ENCODE assay signal across 24 cellular contexts in the genomic region with DNA sequence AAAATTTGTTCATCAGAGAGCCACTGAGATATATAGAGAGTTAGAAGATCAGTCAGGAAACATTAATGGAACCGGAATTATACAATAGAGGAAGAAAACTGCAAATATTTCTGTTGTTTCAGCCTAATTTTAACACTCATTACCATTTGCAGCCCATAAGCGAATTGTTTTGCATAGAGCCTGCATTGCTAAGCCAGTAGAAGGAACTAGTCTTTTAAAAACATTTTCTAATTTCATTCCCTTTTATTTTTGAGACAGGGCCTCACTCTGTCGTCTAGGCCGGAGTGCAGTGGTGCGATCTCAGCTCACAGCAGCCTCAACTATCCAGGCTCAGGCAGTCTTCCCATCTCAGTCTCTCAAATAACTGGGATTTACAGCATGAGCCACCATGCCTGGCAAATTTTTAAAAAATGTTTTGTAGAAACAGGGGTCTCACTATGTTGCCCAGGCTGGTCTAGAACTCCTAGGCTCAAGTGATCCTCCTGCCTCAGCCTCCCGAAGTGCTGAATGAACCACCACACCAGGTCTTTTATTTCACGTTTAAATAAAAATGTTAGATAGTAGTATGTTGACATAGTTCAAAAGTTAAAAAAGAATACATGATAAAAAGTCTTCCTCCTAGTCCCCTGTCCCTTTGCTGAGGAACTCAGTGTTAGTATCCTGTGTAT. TPM values are rescaled to one million over a fixed set of nuclear protein-coding genes. Genes with fewer than 3 reads are reported as not detected.
A peak's percentile ranks its signal among the peaks of the same experiment; 100 is the strongest.
DNase-seq lines count a peak whose midpoint lies in the region; ATAC-seq and TF ChIP-seq lines count a peak whose summit lies in the region.
"Had no signal": no experiment of that assay in that cellular context is flagged by ENCODE, and none has a peak within 500 bp of the region (broad histone marks: within the 10 kb centered on the region; RNA-seq: fewer than 3 reads in every experiment).

No MANE protein-coding gene starts in this region.

- peaks cover 72% of the 10 kb centered on the region for H3K4me1 Mint-ChIP-seq in activated B cell treated with CpG ODN at 0.5 μM for 24 hours
- H3K4me1 Mint-ChIP-seq in progenitor cell of endocrine pancreas (ENCODE audit: low read depth) = peaks cover 32% of the 10 kb centered on the region
- no peaks in the 10 kb centered on the region for H3K4me1 Mint-ChIP-seq in CD4-positive, alpha-beta T cell (ENCODE audit: low read depth)
- H3K4me1 Mint-ChIP-seq: CD4-positive, alpha-beta memory T cell had no signal

- TF ChIP-seq CTCF in activated B cell treated with CpG ODN at 0.5 μM for 24 hours (IDR thresholded peaks at IDR 0.05) (no peak), progenitor cell of endocrine pancreas (IDR thresholded peaks at IDR 0.05; ENCODE audit: unreplicated experiment) (no peak), GM10266 (IDR thresholded peaks at IDR 0.05; ENCODE audit: control insufficient read depth, insufficient read depth, low read depth, missing control alignments) (no peak)
- no peak for TF ChIP-seq CTCF in CD4-positive, alpha-beta T cell (IDR thresholded peaks at IDR 0.05)

- no peaks in the 10 kb centered on the region for H3K27me3 Mint-ChIP-seq in activated B cell treated with CpG ODN at 0.5 μM for 24 hours
- no peaks in the 10 kb centered on the region for H3K27me3 Mint-ChIP-seq in progenitor cell of endocrine pancreas
- no peaks in the 10 kb centered on the region for H3K27me3 Mint-ChIP-seq in CD4-positive, alpha-beta T cell
- H3K27me3 Mint-ChIP-seq: CD4-positive, alpha-beta memory T cell; stimulated activated naive CD8-positive, alpha-beta T cell treated with anti-CD3 and anti-CD28 coated beads, Interleukin-15, Interleukin-2, amounts not matched to agents 100 ng/mL and 50 ng/mL, for 24 hours; T-helper 17 cell had no signal

- H3K27ac Mint-ChIP-seq in activated B cell treated with CpG ODN at 0.5 μM for 24 hours (peak overlapping the region; percentile 85), progenitor cell of endocrine pancreas (peak overlapping the region; percentile 70)
- no peak overlapping the region for H3K27ac Mint-ChIP-seq in CD4-positive, alpha-beta T cell
- H3K27ac Mint-ChIP-seq: stimulated activated naive CD8-positive, alpha-beta T cell treated with anti-CD3 and anti-CD28 coated beads, Interleukin-15, Interleukin-2, amounts not matched to agents 100 ng/mL and 50 ng/mL, for 24 hours had no signal

- POLR2A ChIA-PET in activated B cell treated with CpG ODN at 0.5 μM for 24 hours (lab: Charles Lee) = interaction anchor here (0.6 to 0.7 kb wide), 2 partner anchors 32 to 130 kb away, joined by 3 read pairs; no protein-coding TSS in a partner anchor
- POLR2A ChIA-PET in CD4-positive, alpha-beta T cell (lab: Charles Lee) = no interaction called here

- no peak overlapping the region for H3K27ac ChIP-seq in CD4-positive, alpha-beta T cell (ENCODE audit: low read depth, low read length)
- H3K27ac ChIP-seq: body of pancreas, vagina had no signal

- H3K4me3 Mint-ChIP-seq in activated B cell treated with CpG ODN at 0.5 μM for 24 hours = peak overlapping the region; percentile 21
- no peak overlapping the region for H3K4me3 Mint-ChIP-seq in progenitor cell of endocrine pancreas (ENCODE audit: low read depth)
- no peak overlapping the region for H3K4me3 Mint-ChIP-seq in CD4-positive, alpha-beta T cell
- H3K4me3 Mint-ChIP-seq: CD4-positive, alpha-beta memory T cell; stimulated activated naive CD8-positive, alpha-beta T cell treated with anti-CD3 and anti-CD28 coated beads, Interleukin-15, Interleukin-2, amounts not matched to agents 100 ng/mL and 50 ng/mL, for 24 hours; T-helper 17 cell had no signal

- intact Hi-C loops in activated B cell treated with CpG ODN at 0.5 μM for 24 hours (cut with micrococcal nuclease) = no loop called here
- intact Hi-C loops in CD4-positive, alpha-beta T cell (cut with DNase I, micrococcal nuclease) = no loop called here

- no peaks in the 10 kb centered on the region for H3K9me3 ChIP-seq in CD4-positive, alpha-beta T cell (ENCODE audit: control insufficient read depth, low read length)
- H3K9me3 ChIP-seq: body of pancreas, SK-N-SH, vagina had no signal

- H3K9me3 Mint-ChIP-seq in activated B cell treated with CpG ODN at 0.5 μM for 24 hours (no peaks in the 10 kb centered on the region), progenitor cell of endocrine pancreas (ENCODE audit: low read depth) (no peaks in the 10 kb centered on the region)
- no peaks in the 10 kb centered on the region for H3K9me3 Mint-ChIP-seq in CD4-positive, alpha-beta T cell
- H3K9me3 Mint-ChIP-seq: CD4-positive, alpha-beta memory T cell; stimulated activated naive CD8-positive, alpha-beta T cell treated with anti-CD3 and anti-CD28 coated beads, Interleukin-15, Interleukin-2, amounts not matched to agents 100 ng/mL and 50 ng/mL, for 24 hours had no signal

- no peaks in the 10 kb centered on the region for H3K27me3 ChIP-seq in CD4-positive, alpha-beta T cell (ENCODE audit: control insufficient read depth, insufficient read depth, low read length)
- H3K27me3 ChIP-seq: body of pancreas, vagina had no signal

- DNase-seq in activated B cell treated with CpG ODN at 0.5 μM for 24 hours = no peak
- DNase-seq in progenitor cell of endocrine pancreas (ENCODE audit: low spot score, unreplicated experiment) = no peak
- DNase-seq in CD4-positive, alpha-beta T cell = no peak
- DNase-seq in GM10266 (ENCODE audit: extremely low spot score) = no peak
- no peak for DNase-seq in NCI-H2107 treated with DMSO at 0.1 percent for 48 hours (lab: John Stamatoyannopoulos, UW; ENCODE audit: unreplicated experiment)
- DNase-seq: activated gamma-delta T cell treated with Interleukin-2 at 50 U/mL for 16 hours; body of pancreas; CD4-positive, alpha-beta memory T cell; cerebellar nuclear complex; EL; H7; NCI-H1105 treated with DMSO at 0.1 percent for 48 hours; NCI-H2029 treated with DMSO at 0.1 percent for 48 hours; NCI-H2227 treated with DMSO at 0.1 percent for 48 hours; NCI-H526 treated with DMSO at 0.1 percent for 48 hours; occipital lobe; SK-N-SH; T-helper 17 cell had no signal

- H3K36me3 Mint-ChIP-seq in activated B cell treated with CpG ODN at 0.5 μM for 24 hours (ENCODE audit: low read depth) (no peaks in the 10 kb centered on the region), progenitor cell of endocrine pancreas (ENCODE audit: insufficient read depth) (peaks cover 6% of the 10 kb centered on the region)
- no peaks in the 10 kb centered on the region for H3K36me3 Mint-ChIP-seq in CD4-positive, alpha-beta T cell (ENCODE audit: low read depth)
- H3K36me3 Mint-ChIP-seq: CD4-positive, alpha-beta memory T cell had no signal

- CTCF ChIA-PET in activated B cell treated with CpG ODN at 0.5 μM for 24 hours (lab: Charles Lee) = no interaction called here
- CTCF ChIA-PET in CD4-positive, alpha-beta T cell (lab: Charles Lee) = interaction anchor here (0.6 kb wide), 1 partner anchor 30 kb away, joined by 7 read pairs; no protein-coding TSS in a partner anchor

- ATAC-seq in GM19324 (IDR thresholded peaks at IDR 0.05; ENCODE audit: low FRiP score, unreplicated experiment) (peak; percentile 76), HG03442 (IDR thresholded peaks at IDR 0.05; ENCODE audit: unreplicated experiment) (peak; percentile 37), activated B cell treated with CpG ODN at 0.5 μM for 24 hours (ENCODE audit: low read depth) (peak; percentile 14), HG03439 (IDR thresholded peaks at IDR 0.05; ENCODE audit: unreplicated experiment) (no peak)
- no peak for ATAC-seq in CD4-positive, alpha-beta T cell (ENCODE audit: poor library complexity)
- ATAC-seq: body of pancreas, left lobe of liver, T-helper 17 cell had no signal

RNA-seq across cellular contexts. Expression of a gene that starts 25.3 kb away (rescaled TPM):
- total RNA-seq in activated B cell treated with CpG ODN at 0.5 μM for 24 hours = 27.2 and 27.4 TPM in 2 replicates
- total RNA-seq in progenitor cell of endocrine pancreas = 127 and 133 TPM in 2 replicates
- 1 to 10 TPM; 1.2 to 1.5 TPM for total RNA-seq in CD4-positive, alpha-beta T cell

Comparison
In these comparisons a context has a peak if more than half of its experiments do, and no peak if none do; other contexts are left out.
1. ATAC-seq: peak in GM19324 (single experiment), HG03442 (single experiment) and activated B cell treated with CpG ODN at 0.5 μM for 24 hours (single experiment); none in CD4-positive, alpha-beta T cell (single experiment) and HG03439 (single experiment).
2. RNA of a gene that starts 25.3 kb away (total RNA-seq): 127 to 133 TPM in progenitor cell of endocrine pancreas and 27.2 to 27.4 TPM in activated B cell treated with CpG ODN at 0.5 μM for 24 hours; 1.2 to 1.5 TPM in CD4-positive, alpha-beta T cell; every median in the first group is over 10 times any median in the second.